Comparison of ENCODE assay signal across 10 cellular contexts in genomic region chr21:33578959-33579542, GRCh38. TPM values are rescaled to one million over a fixed set of nuclear protein-coding genes. Genes with fewer than 3 reads are reported as not detected.
DNase-seq lines count a peak whose midpoint lies in the region; ATAC-seq lines count a peak whose summit lies in the region.
"Had no signal": no experiment of that assay in that cellular context is flagged by ENCODE, and none has a peak within 500 bp of the region (broad histone marks: within the 10 kb centered on the region; RNA-seq: fewer than 3 reads in every experiment).

No MANE protein-coding gene starts in this region.

- H3K4me3 ChIP-seq in SK-N-MC (no peak overlapping the region), subcutaneous abdominal adipose tissue (ENCODE audit: low read depth in 1 of 5, low read length in 5 of 5) (no peak overlapping the region)

- peaks cover 0 to 3% (median 0%) of the 10 kb centered on the region in 5 donors for H3K4me1 ChIP-seq in subcutaneous abdominal adipose tissue (ENCODE audit: control insufficient read depth in 5 of 5, insufficient read depth in 5 of 5, low read length in 5 of 5)

- H3K9me3 ChIP-seq in SK-N-MC (ENCODE audit: low read depth, low read length): no peaks in the 10 kb centered on the region
- H3K9me3 ChIP-seq in subcutaneous abdominal adipose tissue (ENCODE audit: control insufficient read depth in 5 of 5, low read length in 5 of 5): no peaks in the 10 kb centered on the region

- DNase-seq in Right ventricle myocardium superior (no peak), cardiac septum (ENCODE audit: low spot score) (no peak), SK-N-MC (ENCODE audit: low read depth, low spot score) (no peak), epithelial cell of prostate (ENCODE audit: low read depth, low spot score) (peak; percentile 24), NCI-H2196 treated with DMSO at 0.1 percent for 48 hours (lab: John Stamatoyannopoulos, UW; ENCODE audit: unreplicated experiment) (no peak)
- DNase-seq: DMS79 treated with DMSO at 0.1 percent for 48 hours, NCI-H82 had no signal

- H3K36me3 ChIP-seq in SK-N-MC (ENCODE audit: insufficient read depth, low read length) (peaks cover 77% of the 10 kb centered on the region), subcutaneous abdominal adipose tissue (ENCODE audit: control insufficient read depth in 5 of 5, insufficient read depth in 5 of 5, low read length in 5 of 5) (peaks cover 28 to 45% (median 37%) of the 10 kb centered on the region in 5 donors)

- peak overlapping the region; percentile 79 for H3K27ac ChIP-seq in SK-N-MC
- H3K27ac ChIP-seq in epithelial cell of prostate: peak overlapping the region; percentile 39
- peak overlapping the region; percentile 9 for H3K27ac ChIP-seq in subcutaneous abdominal adipose tissue (ENCODE audit: low read depth, low read length)

- intact Hi-C loops in Right ventricle myocardium superior (cut with DNase I) (no loop called here), cardiac septum (cut with DNase I) (no loop called here)

- H3K9ac ChIP-seq in SK-N-MC (ENCODE audit: insufficient read length) (no peak overlapping the region), subcutaneous abdominal adipose tissue (ENCODE audit: low read length in 5 of 5) (no peak overlapping the region)

- no peaks in the 10 kb centered on the region for H3K27me3 ChIP-seq in subcutaneous abdominal adipose tissue (ENCODE audit: control insufficient read depth in 5 of 5, insufficient read depth in 4 of 5, low read length in 5 of 5)

- ATAC-seq in Right ventricle myocardium superior (ENCODE audit: poor library complexity): peak; percentile 30
- ATAC-seq in HG03442 (IDR thresholded peaks at IDR 0.05; ENCODE audit: unreplicated experiment): no peak
- no peak for ATAC-seq in GM21423 (IDR thresholded peaks at IDR 0.05; ENCODE audit: unreplicated experiment)

RNA-seq across cellular contexts. Expression of gene DONSON, which starts 9.4 kb away (rescaled TPM):
- total RNA-seq in Right ventricle myocardium superior: 5.1 TPM
- total RNA-seq in cardiac septum: 8.2 TPM

RNA-seq across cellular contexts. Expression of gene SON, which starts 36.2 kb away (rescaled TPM):
- 123 TPM for total RNA-seq in Right ventricle myocardium superior
- 212 TPM for total RNA-seq in cardiac septum

RNA-seq across cellular contexts. Expression of gene GART, which starts 37.1 kb away (rescaled TPM):
- total RNA-seq in Right ventricle myocardium superior (38.0 TPM), cardiac septum (45.3 TPM)

Comparison
In these comparisons a context has a peak if more than half of its experiments do, and no peak if none do; other contexts are left out.
1. H3K27ac ChIP-seq: peak in every context shown above with its lines; median percentile 79 in SK-N-MC; 39 in epithelial cell of prostate; 9 in subcutaneous abdominal adipose tissue.